6 cellular contexts compared by ENCODE assay signal in genomic region chrX:138481649-138482048, GRCh38.
"Had no signal": no experiment of that assay in that cellular context is flagged by ENCODE, and none has a peak within 500 bp of the region (broad histone marks: within the 10 kb centered on the region; RNA-seq: fewer than 3 reads in every experiment).

No MANE protein-coding gene starts in this region.

- ATAC-seq: HepG2, K562 had no signal

- DNase-seq: IMR-90, KBM-7, KG1 had no signal

- H3K4me3 ChIP-seq: K562 had no signal

- H3K27ac ChIP-seq: HL-60 had no signal
